ENCODE assay signal across 34 cellular contexts in the genomic region with DNA sequence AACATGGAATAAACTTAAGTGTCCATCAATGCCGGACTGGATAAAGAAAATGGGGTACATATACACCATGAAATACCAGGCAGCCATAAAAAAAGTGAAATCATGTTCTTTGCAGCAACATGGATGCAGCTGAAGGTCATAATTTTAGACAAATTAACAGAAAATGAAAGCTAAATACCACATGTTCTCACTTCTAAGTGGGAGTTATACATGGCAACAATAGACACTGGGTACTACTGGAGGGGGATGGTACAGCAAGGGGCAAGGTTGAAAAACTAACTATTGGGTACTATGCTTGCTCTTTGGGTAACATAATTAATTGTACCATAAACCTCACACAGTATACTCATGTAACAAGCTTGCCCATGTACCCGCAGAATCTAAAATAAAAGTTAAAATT.
"Had no signal": no experiment of that assay in that cellular context is flagged by ENCODE, and none has a peak within 500 bp of the region (broad histone marks: within the 10 kb centered on the region; RNA-seq: fewer than 3 reads in every experiment).

No MANE protein-coding gene starts in this region.

- H3K9ac ChIP-seq: KMS-11 had no signal

- H3K9me3 ChIP-seq: MG63 had no signal

- H3K27ac ChIP-seq: KMS-11 had no signal

- H3K4me3 ChIP-seq: MG63 had no signal

- H3K4me2 ChIP-seq: KMS-11 had no signal

- H3K27me3 ChIP-seq: MG63 had no signal

- H3K36me3 ChIP-seq: MG63 had no signal

- DNase-seq: Karpas-422, Kasumi-1, KG1, MG63, MV-4-11, NCI-H1048, NCI-H1092, NCI-H1092 treated with DMSO at 0.1 percent for 48 hours, NCI-H1105, NCI-H1105 treated with DMSO at 0.1 percent for 48 hours, NCI-H1417, NCI-H1417 treated with DMSO at 0.1 percent for 48 hours, NCI-H1436, NCI-H1436 treated with DMSO at 0.1 percent for 48 hours, NCI-H146, NCI-H1694, NCI-H1694 treated with DMSO at 0.1 percent for 48 hours, NCI-H187, NCI-H187 treated with DMSO at 0.1 percent for 48 hours, NCI-H1930, NCI-H2029, NCI-H2029 treated with DMSO at 0.1 percent for 48 hours, NCI-H2081, NCI-H2081 treated with DMSO at 0.1 percent for 48 hours, NCI-H2107, NCI-H2171, NCI-H2171 treated with DMSO at 0.1 percent for 48 hours, NCI-H2227 treated with DMSO at 0.1 percent for 48 hours, NCI-H226, NCI-H345, NCI-H446, NCI-H446 treated with DMSO at 0.1 percent for 48 hours, NCI-H510A had no signal
